ENCODE assay signal across 1 cellular context in the genomic region with DNA sequence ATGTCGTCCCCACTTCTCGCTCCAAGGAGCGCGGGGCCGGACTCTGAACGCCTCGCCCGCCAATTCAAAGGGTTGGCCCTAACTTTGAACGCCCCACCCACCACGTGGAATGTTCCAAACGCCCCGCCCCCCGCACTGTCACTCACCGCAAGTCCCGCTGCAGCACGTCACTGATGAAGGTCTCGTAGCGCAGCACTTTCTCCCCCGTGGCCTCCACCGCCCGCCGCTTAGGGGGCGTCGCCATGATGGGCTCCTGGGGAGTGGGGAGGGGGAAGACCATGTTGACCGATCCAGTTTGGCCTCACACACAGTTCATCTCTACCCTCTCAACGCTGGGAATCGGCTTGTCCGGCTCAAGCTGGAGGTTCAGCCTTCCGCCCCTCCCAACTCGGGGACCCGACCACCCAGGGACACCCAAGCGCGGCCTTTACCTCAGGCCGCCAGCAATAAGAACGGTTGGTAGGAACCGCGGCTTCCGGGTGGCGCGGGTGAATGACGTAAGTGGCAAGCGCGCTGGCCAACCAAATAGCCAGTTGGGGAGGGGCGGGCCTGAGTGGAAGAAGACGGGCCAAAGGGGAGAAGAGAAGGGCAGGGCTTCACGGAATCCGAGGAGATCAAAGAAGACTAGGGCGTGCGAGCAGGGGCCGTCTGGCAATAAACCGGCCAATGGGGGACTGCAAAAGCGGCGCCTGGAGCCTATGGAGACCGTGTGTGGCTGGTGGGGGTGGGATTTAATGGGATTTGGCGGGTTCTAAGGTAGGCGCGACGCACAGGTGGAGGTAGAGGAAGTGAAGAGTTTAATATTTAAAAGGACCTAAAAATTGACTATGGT.
A peak's percentile ranks its signal among the peaks of the same experiment; 100 is the strongest.
TF ChIP-seq lines count a peak whose summit lies in the region.

Gene UXT (minus strand): TSS at position 497 of the 832 bp plus-strand sequence. CDS start 253 bp downstream, at position 244.

TF ChIP-seq in A549, 52 proteins besides CTCF, POLR2A, EP300 and RAD21 (continued from another document):
- 0 out of 2 replicates have a peak, but pooled peaks have one; percentile 15 for TF ChIP-seq USF2 (IDR thresholded peaks at IDR 0.05)
- no peak for TF ChIP-seq RNF2 (IDR thresholded peaks at IDR 0.05; ENCODE audit: borderline replicate concordance, low read depth)
- no peak for TF ChIP-seq RCOR1 (IDR thresholded peaks at IDR 0.05; ENCODE audit: low read depth, low read length)
- no peak for TF ChIP-seq NPAS2 (CRISPR knock-in tag; IDR thresholded peaks at IDR 0.05; ENCODE audit: borderline replicate concordance)
- TF ChIP-seq, protein P1, sequence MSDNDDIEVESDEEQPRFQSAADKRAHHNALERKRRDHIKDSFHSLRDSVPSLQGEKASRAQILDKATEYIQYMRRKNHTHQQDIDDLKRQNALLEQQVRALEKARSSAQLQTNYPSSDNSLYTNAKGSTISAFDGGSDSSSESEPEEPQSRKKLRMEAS (IDR thresholded peaks at IDR 0.05): peak; percentile 84
- no peak for TF ChIP-seq ZC3H11A (IDR thresholded peaks at IDR 0.05)
- no peak for TF ChIP-seq NFE2L2 (conservative IDR thresholded peaks at IDR 0.05; ENCODE audit: low read length)
- peak; percentile 76 for TF ChIP-seq PHF8 (IDR thresholded peaks at IDR 0.05; ENCODE audit: borderline replicate concordance, low read depth)
- TF ChIP-seq, protein P2, sequence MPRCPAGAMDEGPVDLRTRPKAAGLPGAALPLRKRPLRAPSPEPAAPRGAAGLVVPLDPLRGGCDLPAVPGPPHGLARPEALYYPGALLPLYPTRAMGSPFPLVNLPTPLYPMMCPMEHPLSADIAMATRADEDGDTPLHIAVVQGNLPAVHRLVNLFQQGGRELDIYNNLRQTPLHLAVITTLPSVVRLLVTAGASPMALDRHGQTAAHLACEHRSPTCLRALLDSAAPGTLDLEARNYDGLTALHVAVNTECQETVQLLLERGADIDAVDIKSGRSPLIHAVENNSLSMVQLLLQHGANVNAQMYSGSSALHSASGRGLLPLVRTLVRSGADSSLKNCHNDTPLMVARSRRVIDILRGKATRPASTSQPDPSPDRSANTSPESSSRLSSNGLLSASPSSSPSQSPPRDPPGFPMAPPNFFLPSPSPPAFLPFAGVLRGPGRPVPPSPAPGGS (IDR thresholded peaks at IDR 0.05): peak; percentile 68; the same call in 1 of the 3 replicates
- no peak for TF ChIP-seq KDM5A (IDR thresholded peaks at IDR 0.05)
- TF ChIP-seq, protein P3, sequence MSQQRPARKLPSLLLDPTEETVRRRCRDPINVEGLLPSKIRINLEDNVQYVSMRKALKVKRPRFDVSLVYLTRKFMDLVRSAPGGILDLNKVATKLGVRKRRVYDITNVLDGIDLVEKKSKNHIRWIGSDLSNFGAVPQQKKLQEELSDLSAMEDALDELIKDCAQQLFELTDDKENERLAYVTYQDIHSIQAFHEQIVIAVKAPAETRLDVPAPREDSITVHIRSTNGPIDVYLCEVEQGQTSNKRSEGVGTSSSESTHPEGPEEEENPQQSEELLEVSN (IDR thresholded peaks at IDR 0.05; ENCODE audit: borderline replicate concordance, low read depth): peak; percentile 99
- TF ChIP-seq HDAC2 (IDR thresholded peaks at IDR 0.05): no peak
- no peak for TF ChIP-seq NR3C1 (IDR thresholded peaks at IDR 0.05)
- no peak for TF ChIP-seq ZNF302 (CRISPR knock-in tag; IDR thresholded peaks at IDR 0.05)
TF ChIP-seq in A549: peak in this region for 11.
